24 cellular contexts compared by ENCODE assay signal in genomic region chr5:3656803-3657202, GRCh38.
DNase-seq lines count a peak whose midpoint lies in the region; TF ChIP-seq lines count a peak whose summit lies in the region.
"Had no signal": no experiment of that assay in that cellular context is flagged by ENCODE, and none has a peak within 500 bp of the region (broad histone marks: within the 10 kb centered on the region; RNA-seq: fewer than 3 reads in every experiment).

No MANE protein-coding gene starts in this region.

- H3K27me3 Mint-ChIP-seq in chondrocyte (ENCODE audit: low read depth) (no peaks in the 10 kb centered on the region), neural progenitor cell (ENCODE audit: insufficient read depth, low read depth) (peaks cover 8% of the 10 kb centered on the region)
- no peaks in the 10 kb centered on the region for H3K27me3 Mint-ChIP-seq in activated T-helper 2 cell treated with anti-CD3 and anti-CD28 coated beads, Interferon-gamma antibody, Interleukin-2, Interleukin-4, amounts not matched to agents 10 μg/mL and 5 μg/mL and 100 μg/mL, durations not matched to agents 14 hours and 24 hours and 36 hours (ENCODE audit: low read depth)
- H3K27me3 Mint-ChIP-seq: CD4-positive, alpha-beta T cell; CD8-positive, alpha-beta memory T cell had no signal

- 68% methylated on average over 5 of the region's 7 CpGs for WGBS in mesenchymal stem cell
- 70 to 81% methylated on average over 7 of the region's 7 CpGs for WGBS in thyroid gland, 2 donors

- no peak overlapping the region for H2BK12ac ChIP-seq in mesenchymal stem cell (ENCODE audit: low read length in 2 of 2)

- H2AFZ ChIP-seq in neural progenitor cell (replicated peaks) = no peak overlapping the region
- H2AFZ ChIP-seq in mesenchymal stem cell (ENCODE audit: low read depth, low read length) = no peak overlapping the region
- H2AFZ ChIP-seq: GM23248 had no signal

- no peak overlapping the region for H3K18ac ChIP-seq in mesenchymal stem cell (ENCODE audit: low read depth in 1 of 2, low read length in 2 of 2)

- H3K27ac Mint-ChIP-seq in chondrocyte (ENCODE audit: unreplicated experiment) = no peak overlapping the region
- no peak overlapping the region for H3K27ac Mint-ChIP-seq in neural progenitor cell
- H3K27ac Mint-ChIP-seq in activated T-helper 2 cell treated with anti-CD3 and anti-CD28 coated beads, Interferon-gamma antibody, Interleukin-2, Interleukin-4, amounts not matched to agents 10 μg/mL and 5 μg/mL and 100 μg/mL, durations not matched to agents 14 hours and 24 hours and 36 hours = no peak overlapping the region
- H3K27ac Mint-ChIP-seq: CD14-positive monocyte; CD4-positive, alpha-beta T cell; CD8-positive, alpha-beta memory T cell had no signal

- H3K9me3 Mint-ChIP-seq in chondrocyte (ENCODE audit: low read depth) (peaks cover 21% of the 10 kb centered on the region), neural progenitor cell (no peaks in the 10 kb centered on the region)
- no peaks in the 10 kb centered on the region for H3K9me3 Mint-ChIP-seq in activated T-helper 2 cell treated with anti-CD3 and anti-CD28 coated beads, Interferon-gamma antibody, Interleukin-2, Interleukin-4, amounts not matched to agents 10 μg/mL and 5 μg/mL and 100 μg/mL, durations not matched to agents 14 hours and 24 hours and 36 hours
- H3K9me3 Mint-ChIP-seq: CD4-positive, alpha-beta T cell had no signal

- DNase-seq in chondrocyte (ENCODE audit: low spot score) (peak; percentile 20), neural progenitor cell (ENCODE audit: low spot score) (no peak), posterior vena cava (ENCODE audit: low spot score) (peak; percentile 42), T1000 (lab: John Stamatoyannopoulos, UW) (no peak), mesenchymal stem cell (no peak), thyroid gland (no peak)
- DNase-seq in activated T-helper 2 cell treated with anti-CD3 and anti-CD28 coated beads, Interferon-gamma antibody, Interleukin-2, Interleukin-4, amounts not matched to agents 10 μg/mL and 5 μg/mL and 100 μg/mL, durations not matched to agents 14 hours and 24 hours and 36 hours (ENCODE audit: low spot score) = no peak
- DNase-seq: 8988T; ACHN; AML-193; BE2C; CD4-positive, alpha-beta T cell; CD8-positive, alpha-beta memory T cell; DMS 273 treated with DMSO at 0.1 percent for 48 hours; DMS79; EL; GDM1; GM23248; H7; HCEC 1CT had no signal

- H4K91ac ChIP-seq in mesenchymal stem cell (ENCODE audit: low read length) = no peak overlapping the region

- H3K27ac ChIP-seq in neural progenitor cell = no peak overlapping the region
- H3K27ac ChIP-seq in mesenchymal stem cell (ENCODE audit: low read length, poor library complexity, severe bottlenecking) = no peak overlapping the region
- no peak overlapping the region for H3K27ac ChIP-seq in thyroid gland
- H3K27ac ChIP-seq: A549; BLaER1 treated with 17β-estradiol and CSF1 and Interleukin-3, amounts not matched to agents 10 nM and 100 nM; GM23248 had no signal

- no peak overlapping the region for H2BK15ac ChIP-seq in mesenchymal stem cell (ENCODE audit: low read depth, poor library complexity, severe bottlenecking)

- H4K20me1 ChIP-seq in neural progenitor cell (ENCODE audit: low read depth) = no peaks in the 10 kb centered on the region
- H4K20me1 ChIP-seq: BLaER1 treated with 17β-estradiol and CSF1 and Interleukin-3, amounts not matched to agents 10 nM and 100 nM had no signal

- H3K4me3 Mint-ChIP-seq in chondrocyte (ENCODE audit: unreplicated experiment) = no peak overlapping the region
- peak overlapping the region; percentile 28 for H3K4me3 Mint-ChIP-seq in neural progenitor cell
- H3K4me3 Mint-ChIP-seq in activated T-helper 2 cell treated with anti-CD3 and anti-CD28 coated beads, Interferon-gamma antibody, Interleukin-2, Interleukin-4, amounts not matched to agents 10 μg/mL and 5 μg/mL and 100 μg/mL, durations not matched to agents 14 hours and 24 hours and 36 hours (ENCODE audit: low read depth) = no peak overlapping the region
- H3K4me3 Mint-ChIP-seq: CD14-positive monocyte; CD4-positive, alpha-beta T cell; CD8-positive, alpha-beta memory T cell had no signal

- no peak overlapping the region for H3K4me3 ChIP-seq in neural progenitor cell
- H3K4me3 ChIP-seq in mesenchymal stem cell (ENCODE audit: insufficient read depth in 1 of 2, low read depth in 1 of 2, low read length in 2 of 2) = no peak overlapping the region
- H3K4me3 ChIP-seq in thyroid gland (replicated peaks in 1 of 3) = no peak overlapping the region
- H3K4me3 ChIP-seq: A549; BLaER1 treated with 17β-estradiol and CSF1 and Interleukin-3, amounts not matched to agents 10 nM and 100 nM; GM12878; GM23248 had no signal

- no peaks in the 10 kb centered on the region for H3K36me3 Mint-ChIP-seq in chondrocyte (ENCODE audit: low read depth)
- no peaks in the 10 kb centered on the region for H3K36me3 Mint-ChIP-seq in neural progenitor cell
- H3K36me3 Mint-ChIP-seq in activated T-helper 2 cell treated with anti-CD3 and anti-CD28 coated beads, Interferon-gamma antibody, Interleukin-2, Interleukin-4, amounts not matched to agents 10 μg/mL and 5 μg/mL and 100 μg/mL, durations not matched to agents 14 hours and 24 hours and 36 hours (ENCODE audit: low read depth) = no peaks in the 10 kb centered on the region
- H3K36me3 Mint-ChIP-seq: CD14-positive monocyte; CD8-positive, alpha-beta memory T cell had no signal

- H4K8ac ChIP-seq in mesenchymal stem cell (ENCODE audit: low read length) = no peak overlapping the region

- H2BK5ac ChIP-seq in mesenchymal stem cell (ENCODE audit: low read depth, low read length, poor library complexity, severe bottlenecking) = no peak overlapping the region

- no peaks in the 10 kb centered on the region for H3K79me1 ChIP-seq in mesenchymal stem cell (replicated peaks; ENCODE audit: low read length, poor library complexity, severe bottlenecking)

- H3K9me3 ChIP-seq in neural progenitor cell (ENCODE audit: low read depth) (no peaks in the 10 kb centered on the region), mesenchymal stem cell (ENCODE audit: control insufficient read depth, low read length) (no peaks in the 10 kb centered on the region), thyroid gland (no peaks in the 10 kb centered on the region)
- H3K9me3 ChIP-seq: A549; BE2C; BLaER1 treated with 17β-estradiol and CSF1 and Interleukin-3, amounts not matched to agents 10 nM and 100 nM had no signal

- H3K9ac ChIP-seq in neural progenitor cell (no peak overlapping the region), mesenchymal stem cell (ENCODE audit: low read length) (no peak overlapping the region)
- H3K9ac ChIP-seq: BLaER1 treated with 17β-estradiol and CSF1 and Interleukin-3, amounts not matched to agents 10 nM and 100 nM; GM23248 had no signal

- no peak overlapping the region for H3K14ac ChIP-seq in mesenchymal stem cell (ENCODE audit: low read length in 2 of 2)

- no peak overlapping the region for H2AK5ac ChIP-seq in mesenchymal stem cell (ENCODE audit: low read length, severe bottlenecking)

- H3K27me3 ChIP-seq in neural progenitor cell = no peaks in the 10 kb centered on the region
- no peaks in the 10 kb centered on the region for H3K27me3 ChIP-seq in mesenchymal stem cell (ENCODE audit: control insufficient read depth in 1 of 2, insufficient read depth in 1 of 2, low read length in 2 of 2)
- no peaks in the 10 kb centered on the region for H3K27me3 ChIP-seq in thyroid gland
- H3K27me3 ChIP-seq: BE2C; BLaER1 treated with 17β-estradiol and CSF1 and Interleukin-3, amounts not matched to agents 10 nM and 100 nM had no signal

- no peak overlapping the region for H3K4me2 ChIP-seq in neural progenitor cell
- H3K4me2 ChIP-seq in mesenchymal stem cell (ENCODE audit: low read length, poor library complexity, severe bottlenecking) = no peak overlapping the region
- H3K4me2 ChIP-seq: A549; BLaER1 treated with 17β-estradiol and CSF1 and Interleukin-3, amounts not matched to agents 10 nM and 100 nM had no signal

- TF ChIP-seq CTCF in chondrocyte (IDR thresholded peaks at IDR 0.05) (no peak), neural progenitor cell (IDR thresholded peaks at IDR 0.05) (no peak), thyroid gland (IDR thresholded peaks at IDR 0.05) (no peak)

- no peak for TF ChIP-seq POLR2A in thyroid gland (IDR thresholded peaks at IDR 0.05)

- H3K4me1 ChIP-seq in neural progenitor cell = no peaks in the 10 kb centered on the region
- H3K4me1 ChIP-seq in mesenchymal stem cell (ENCODE audit: control insufficient read depth, insufficient read depth, low read depth, low read length) = no peaks in the 10 kb centered on the region
- no peaks in the 10 kb centered on the region for H3K4me1 ChIP-seq in thyroid gland
- H3K4me1 ChIP-seq: A549, BE2C had no signal

- H3K4ac ChIP-seq in mesenchymal stem cell (ENCODE audit: low read depth in 1 of 2, low read length in 2 of 2) = no peak overlapping the region

- H3F3A ChIP-seq in neural progenitor cell (ENCODE audit: low read depth) = no peaks in the 10 kb centered on the region

- no peak overlapping the region for H3K23ac ChIP-seq in mesenchymal stem cell (ENCODE audit: low read length in 2 of 2)

- intact Hi-C loops in posterior vena cava (cut with DNase I) = no loop called here
- intact Hi-C loops in activated T-helper 2 cell treated with anti-CD3 and anti-CD28 coated beads, Interferon-gamma antibody, Interleukin-2, Interleukin-4, amounts not matched to agents 10 μg/mL and 5 μg/mL and 100 μg/mL, durations not matched to agents 14 hours and 24 hours and 36 hours (cut with micrococcal nuclease) = no loop called here
- intact Hi-C loops in thyroid gland (cut with DNase I) = no loop called here

- H2BK120ac ChIP-seq in mesenchymal stem cell (ENCODE audit: low read depth, low read length) = no peak overlapping the region

- H3K4me1 Mint-ChIP-seq in chondrocyte (ENCODE audit: low read depth) (no peaks in the 10 kb centered on the region), neural progenitor cell (peaks cover 3% of the 10 kb centered on the region)
- H3K4me1 Mint-ChIP-seq in activated T-helper 2 cell treated with anti-CD3 and anti-CD28 coated beads, Interferon-gamma antibody, Interleukin-2, Interleukin-4, amounts not matched to agents 10 μg/mL and 5 μg/mL and 100 μg/mL, durations not matched to agents 14 hours and 24 hours and 36 hours (ENCODE audit: low read depth) = no peaks in the 10 kb centered on the region
- H3K4me1 Mint-ChIP-seq: CD14-positive monocyte; CD8-positive, alpha-beta memory T cell had no signal

- H3K36me3 ChIP-seq in neural progenitor cell = no peaks in the 10 kb centered on the region
- no peaks in the 10 kb centered on the region for H3K36me3 ChIP-seq in mesenchymal stem cell (ENCODE audit: control insufficient read depth in 1 of 2, insufficient read depth in 2 of 2, low read depth in 1 of 2, low read length in 2 of 2)
- H3K36me3 ChIP-seq in thyroid gland = no peaks in the 10 kb centered on the region
- H3K36me3 ChIP-seq: BE2C; BLaER1 treated with 17β-estradiol and CSF1 and Interleukin-3, amounts not matched to agents 10 nM and 100 nM had no signal

- H3K79me2 ChIP-seq in neural progenitor cell (ENCODE audit: low read depth) = no peaks in the 10 kb centered on the region

Comparison
In these comparisons a context has a peak if more than half of its experiments do, and no peak if none do; other contexts are left out.
1. DNase-seq: peak in chondrocyte (single experiment) and posterior vena cava (single experiment); none in neural progenitor cell (single experiment), activated T-helper 2 cell treated with anti-CD3 and anti-CD28 coated beads, Interferon-gamma antibody, Interleukin-2, Interleukin-4, amounts not matched to agents 10 μg/mL and 5 μg/mL and 100 μg/mL, durations not matched to agents 14 hours and 24 hours and 36 hours (single experiment), T1000 (single experiment), mesenchymal stem cell (single experiment) and thyroid gland (0 of 2).